13 cellular contexts compared by ENCODE assay signal in genomic region chr9:636931-637591, GRCh38.
"Had no signal": no experiment of that assay in that cellular context is flagged by ENCODE, and none has a peak within 500 bp of the region (broad histone marks: within the 10 kb centered on the region; RNA-seq: fewer than 3 reads in every experiment).

No MANE protein-coding gene starts in this region.

- H3K79me2 ChIP-seq: hepatocyte had no signal

- ATAC-seq: effector memory CD8-positive, alpha-beta T cell; stimulated activated naive CD8-positive, alpha-beta T cell treated with anti-CD3 and anti-CD28 coated beads, Interleukin-15, Interleukin-2, amounts not matched to agents 100 U/mL and 50 U/mL, for 24 hours had no signal

- H3K27ac Mint-ChIP-seq: brain; T-helper 2 cell treated with Interferon-gamma antibody and Interleukin-4, amounts not matched to agents 5 μg/mL and 100 μg/mL, for 36 hours had no signal

- H3K36me3 Mint-ChIP-seq: brain had no signal

- H3K27me3 ChIP-seq: hepatocyte had no signal

- H3K4me3 Mint-ChIP-seq: brain; effector memory CD8-positive, alpha-beta T cell; T-helper 2 cell treated with Interferon-gamma antibody and Interleukin-4, amounts not matched to agents 5 μg/mL and 100 μg/mL, for 36 hours had no signal

- H3K27ac ChIP-seq: hepatocyte, thoracic aorta had no signal

- H3K36me3 ChIP-seq: thoracic aorta had no signal

- H3K27me3 Mint-ChIP-seq: brain; effector memory CD8-positive, alpha-beta T cell had no signal

- DNase-seq: activated CD4-positive, alpha-beta T cell treated with anti-CD3 and anti-CD28 coated beads for 1 hour; activated CD8-positive, alpha-beta memory T cell treated with anti-CD3 and anti-CD28 coated beads for 24 hours; activated gamma-delta T cell; amygdala; effector memory CD8-positive, alpha-beta T cell; kidney glomerular epithelial cell; mesendoderm; stimulated activated CD4-positive, alpha-beta T cell treated with anti-CD3 and anti-CD28 coated beads, Interleukin-12 subunit alpha, Interleukin-12 subunit beta, amount 100 ng/mL, for 4 hours; stimulated activated naive CD8-positive, alpha-beta T cell treated with anti-CD3 and anti-CD28 coated beads, Interleukin-15, Interleukin-2, amounts not matched to agents 100 U/mL and 50 U/mL, for 24 hours had no signal

- H3K4me3 ChIP-seq: hepatocyte, thoracic aorta had no signal

- H3K9me3 Mint-ChIP-seq: effector memory CD8-positive, alpha-beta T cell had no signal

- H3K4me2 ChIP-seq: hepatocyte had no signal

- H2AFZ ChIP-seq: hepatocyte had no signal
